ENCODE assay signal across 1 cellular context in genomic region chr5:149745944-149746326, GRCh38.
TF ChIP-seq lines count a peak whose summit lies in the region.

No MANE protein-coding gene starts in this region.

TF ChIP-seq in GM12878, 131 proteins besides CTCF, POLR2A, EP300 and RAD21 (continued from another document):
- TF ChIP-seq NBN (IDR thresholded peaks at IDR 0.05) (no peak), BCL11A (IDR thresholded peaks at IDR 0.05; ENCODE audit: low read depth, low read length) (no peak), CHD4 (IDR thresholded peaks at IDR 0.05) (no peak), ZNF622 (IDR thresholded peaks at IDR 0.05) (no peak), MYB (IDR thresholded peaks at IDR 0.05; ENCODE audit: borderline replicate concordance, low read depth, low read length) (no peak), CBX3 (IDR thresholded peaks at IDR 0.05; ENCODE audit: borderline replicate concordance, low read depth) (no peak), MEF2B (IDR thresholded peaks at IDR 0.05; ENCODE audit: partially characterized antibody, poor library complexity, severe bottlenecking) (no peak), HDGF (IDR thresholded peaks at IDR 0.05) (no peak), ELK1 (IDR thresholded peaks at IDR 0.05; ENCODE audit: low read depth, low read length) (no peak), KDM1A (IDR thresholded peaks at IDR 0.05; ENCODE audit: borderline replicate concordance) (no peak)
